Comparison of ENCODE assay signal across 12 cellular contexts in genomic region chr1:88141499-88142074, GRCh38.
DNase-seq lines count a peak whose midpoint lies in the region; ATAC-seq and TF ChIP-seq lines count a peak whose summit lies in the region.
"Had no signal": no experiment of that assay in that cellular context is flagged by ENCODE, and none has a peak within 500 bp of the region (broad histone marks: within the 10 kb centered on the region; RNA-seq: fewer than 3 reads in every experiment).

No MANE protein-coding gene starts in this region.

- H3K9me3 ChIP-seq in DND-41 (ENCODE audit: insufficient read depth, low read length, severe bottlenecking) (no peaks in the 10 kb centered on the region), MM.1S (replicated peaks; ENCODE audit: insufficient read depth, low read length) (no peaks in the 10 kb centered on the region)

- no peaks in the 10 kb centered on the region for H3K9me2 ChIP-seq in MM.1S (replicated peaks; ENCODE audit: insufficient read depth, low read length)

- no peak overlapping the region for H3K4me3 ChIP-seq in DND-41 (ENCODE audit: low read depth in 1 of 2, low read length in 2 of 2)
- no peak overlapping the region for H3K4me3 ChIP-seq in MM.1S (ENCODE audit: low read length)
- no peak overlapping the region for H3K4me3 ChIP-seq in H7 (ENCODE audit: insufficient read depth, low read depth, low read length)

- peaks cover 3 to 4% of the 10 kb centered on the region in 2 donors for H3K9me3 Mint-ChIP-seq in natural killer cell
- H3K9me3 Mint-ChIP-seq: activated naive CD4-positive, alpha-beta T cell treated with anti-CD3 and anti-CD28 coated beads for 36 hours; CD8-positive, alpha-beta T cell had no signal

- H3K36me3 ChIP-seq in DND-41 (ENCODE audit: insufficient read depth, low read length), result no peaks in the 10 kb centered on the region
- H3K36me3 ChIP-seq in MM.1S (replicated peaks; ENCODE audit: insufficient read depth, low read length), result no peaks in the 10 kb centered on the region
- no peaks in the 10 kb centered on the region for H3K36me3 ChIP-seq in H7 (replicated peaks; ENCODE audit: control insufficient read depth, insufficient read depth, low read length)

- H3K79me2 ChIP-seq in DND-41 (ENCODE audit: insufficient read depth, low read length) (no peaks in the 10 kb centered on the region), MM.1S (ENCODE audit: low read length) (no peaks in the 10 kb centered on the region)

- H3K4me3 Mint-ChIP-seq in natural killer cell, result no peak overlapping the region
- H3K4me3 Mint-ChIP-seq: activated naive CD4-positive, alpha-beta T cell treated with anti-CD3 and anti-CD28 coated beads for 36 hours; CD8-positive, alpha-beta T cell; natural killer cell treated with Interleukin-12 subunit alpha and Interleukin-12 subunit beta and Interleukin-15 and Interleukin-18, amount 100 ng/mL, for 72 hours had no signal

- H3K27me3 ChIP-seq in DND-41 (ENCODE audit: insufficient read depth, low read length, poor library complexity) (peaks cover 17% of the 10 kb centered on the region), MM.1S (replicated peaks; ENCODE audit: insufficient read depth, low read length) (no peaks in the 10 kb centered on the region), H7 (ENCODE audit: control insufficient read depth, insufficient read depth, low read length) (no peaks in the 10 kb centered on the region)

- H3K9ac ChIP-seq in DND-41 (ENCODE audit: low read depth, low read length) (no peak overlapping the region), MM.1S (ENCODE audit: low read length) (no peak overlapping the region)

- H3K27me3 Mint-ChIP-seq in natural killer cell (ENCODE audit: low read depth in 2 of 2), result peaks cover 0 to 8% of the 10 kb centered on the region in 2 donors

- no peaks in the 10 kb centered on the region for H3K4me1 ChIP-seq in DND-41 (ENCODE audit: insufficient read depth, low read length)
- H3K4me1 ChIP-seq in MM.1S (ENCODE audit: low read length), result peaks cover 11% of the 10 kb centered on the region

- DNase-seq in DND-41, result no peak
- peak; percentile 49 for DNase-seq in MM.1S
- peak in 1 of 2 donors; percentile 3 for DNase-seq in left colon
- DNase-seq in H7, result no peak
- no peak for DNase-seq in natural killer cell
- DNase-seq: activated CD4-positive, alpha-beta T cell treated with anti-CD3 and anti-CD28 coated beads for 4 hours; activated naive CD4-positive, alpha-beta T cell treated with anti-CD3 and anti-CD28 coated beads for 36 hours; CD8-positive, alpha-beta T cell; NCI-H2107 had no signal

- H2AFZ ChIP-seq in DND-41 (ENCODE audit: low read depth, low read length), result no peak overlapping the region
- H2AFZ ChIP-seq in MM.1S (ENCODE audit: low read length), result peak overlapping the region; percentile 69

- TF ChIP-seq CTCF in DND-41 (IDR thresholded peaks at IDR 0.05; ENCODE audit: borderline replicate concordance, extremely low read depth, low read length, poor library complexity, severe bottlenecking) (no peak), MM.1S (IDR thresholded peaks at IDR 0.05; ENCODE audit: low read length) (no peak), natural killer cell (IDR thresholded peaks at IDR 0.05) (no peak)

- no peaks in the 10 kb centered on the region for H3K4me1 Mint-ChIP-seq in natural killer cell

- no peaks in the 10 kb centered on the region for H4K20me1 ChIP-seq in DND-41 (ENCODE audit: insufficient read depth, low read length)
- no peaks in the 10 kb centered on the region for H4K20me1 ChIP-seq in MM.1S (ENCODE audit: insufficient read depth, low read length)

- H3K27ac Mint-ChIP-seq in natural killer cell, result no peak overlapping the region
- H3K27ac Mint-ChIP-seq: activated naive CD4-positive, alpha-beta T cell treated with anti-CD3 and anti-CD28 coated beads for 36 hours; CD8-positive, alpha-beta T cell; natural killer cell treated with Interleukin-12 subunit alpha and Interleukin-12 subunit beta and Interleukin-15 and Interleukin-18, amount 100 ng/mL, for 72 hours had no signal

- H3K4me2 ChIP-seq in DND-41 (ENCODE audit: insufficient read depth, low read length) (peak overlapping the region; percentile 17; the same call in 1 of the 2 replicates), MM.1S (ENCODE audit: low read depth, low read length) (peak overlapping the region; percentile 36; the same call in 1 of the 2 replicates)

- H3K36me3 Mint-ChIP-seq in natural killer cell, result no peaks in the 10 kb centered on the region
- H3K36me3 Mint-ChIP-seq: CD8-positive, alpha-beta T cell; natural killer cell treated with Interleukin-12 subunit alpha and Interleukin-12 subunit beta and Interleukin-15 and Interleukin-18, amount 100 ng/mL, for 72 hours had no signal

- no peaks in the 10 kb centered on the region for H3F3A ChIP-seq in MM.1S (ENCODE audit: insufficient read depth, low read length)

- H3K27ac ChIP-seq in DND-41 (ENCODE audit: low read length), result no peak overlapping the region
- no peak overlapping the region for H3K27ac ChIP-seq in MM.1S (ENCODE audit: low read length)

- peak; percentile 56; the same call in 2 of the 3 replicates for ATAC-seq in DND-41 (ENCODE audit: insufficient read depth, low read depth)
- ATAC-seq in GM19025 (IDR thresholded peaks at IDR 0.05; ENCODE audit: low read depth, unreplicated experiment), result peak; percentile 82
- ATAC-seq in left colon, result peak; percentile 40
- no peak for ATAC-seq in GM21619 (IDR thresholded peaks at IDR 0.05; ENCODE audit: unreplicated experiment)
- ATAC-seq in natural killer cell, result no peak
- ATAC-seq: CD8-positive, alpha-beta T cell; natural killer cell treated with Interleukin-12 subunit alpha and Interleukin-12 subunit beta and Interleukin-15 and Interleukin-18, amount 100 ng/mL, for 72 hours had no signal

- intact Hi-C loops in left colon (cut with DNase I, micrococcal nuclease), result no loop called here
- intact Hi-C loops in natural killer cell (cut with micrococcal nuclease), result no loop called here

Comparison
In these comparisons a context has a peak if more than half of its experiments do, and no peak if none do; other contexts are left out.
1. ATAC-seq: peak in DND-41 (single experiment), GM19025 (single experiment) and left colon (single experiment); none in GM21619 (single experiment) and natural killer cell (0 of 3).